2 cellular contexts compared by ENCODE assay signal in genomic region chr17:63178530-63178929, GRCh38.
TF ChIP-seq lines count a peak whose summit lies in the region.

No MANE protein-coding gene starts in this region.

TF ChIP-seq in SK-N-SH treated with all-trans-retinoic acid at 6 μM for 48 hours, 23 proteins besides CTCF, POLR2A, EP300 and RAD21:
- no peak for TF ChIP-seq PPARA (CRISPR knock-in tag; IDR thresholded peaks at IDR 0.05; ENCODE audit: borderline replicate concordance)
- TF ChIP-seq TCF4 (CRISPR knock-in tag; IDR thresholded peaks at IDR 0.05; ENCODE audit: borderline replicate concordance) = no peak
- no peak for TF ChIP-seq ISL1 (CRISPR knock-in tag; IDR thresholded peaks at IDR 0.05)
- no peak for TF ChIP-seq ARNTL (CRISPR knock-in tag; IDR thresholded peaks at IDR 0.05; ENCODE audit: borderline replicate concordance, low read depth)
- no peak for TF ChIP-seq ZNF70 (CRISPR knock-in tag; IDR thresholded peaks at IDR 0.05)
- no peak for TF ChIP-seq GLIS3 (CRISPR knock-in tag; IDR thresholded peaks at IDR 0.05)
- no peak for TF ChIP-seq SNAI2 (CRISPR knock-in tag; IDR thresholded peaks at IDR 0.05)

TF ChIP-seq in HepG2, 621 proteins besides CTCF, POLR2A, EP300 and RAD21:
- no peak for TF ChIP-seq SP5 (CRISPR knock-in tag; IDR thresholded peaks at IDR 0.05; ENCODE audit: borderline replicate concordance, low read depth)
- TF ChIP-seq MXD4 (CRISPR knock-in tag; IDR thresholded peaks at IDR 0.05) = no peak
- no peak for TF ChIP-seq ZBTB39 (CRISPR knock-in tag; IDR thresholded peaks at IDR 0.05)
- TF ChIP-seq ZNF331 (CRISPR knock-in tag; IDR thresholded peaks at IDR 0.05) = no peak
- TF ChIP-seq PRDM10 (CRISPR knock-in tag; IDR thresholded peaks at IDR 0.05; ENCODE audit: low read depth) = no peak
- no peak for TF ChIP-seq ATF3 (CRISPR knock-in tag; IDR thresholded peaks at IDR 0.05)
